In the genomic region with DNA sequence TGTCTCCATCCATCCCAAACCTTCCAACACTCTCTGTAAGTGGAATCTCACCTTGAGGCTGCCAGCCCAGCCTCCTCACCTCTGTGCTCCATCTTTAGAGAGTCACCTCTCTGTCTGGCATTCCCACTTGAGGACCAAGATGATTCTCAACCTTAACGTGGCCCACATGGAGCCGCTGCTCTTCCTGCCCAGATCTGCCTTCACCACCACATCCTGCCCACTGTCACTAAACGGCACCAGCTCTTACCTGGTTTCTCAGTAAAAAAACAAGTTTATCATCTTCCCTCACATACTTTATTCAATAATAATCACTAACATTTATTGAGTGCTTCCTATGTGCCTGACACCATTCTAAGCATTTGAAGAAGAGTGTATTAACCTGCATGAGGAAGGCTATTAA, we compare ENCODE assay signal across 17 cellular contexts.
A peak's percentile ranks its signal among the peaks of the same experiment; 100 is the strongest.
DNase-seq lines count a peak whose midpoint lies in the region; ATAC-seq and TF ChIP-seq lines count a peak whose summit lies in the region.
"Had no signal": no experiment of that assay in that cellular context is flagged by ENCODE, and none has a peak within 500 bp of the region (broad histone marks: within the 10 kb centered on the region; RNA-seq: fewer than 3 reads in every experiment).

No MANE protein-coding gene starts in this region.

- ATAC-seq in CD4-positive, CD25-positive, alpha-beta regulatory T cell (ENCODE audit: low read depth in 2 of 2) = peak in 1 of 2 donors; percentile 45
- ATAC-seq in psoas muscle (no peak), upper lobe of right lung (no peak)

- peaks cover 8% of the 10 kb centered on the region for H3K4me1 ChIP-seq in CD4-positive, CD25-positive, alpha-beta regulatory T cell (ENCODE audit: control insufficient read depth, insufficient read depth, low read length, poor library complexity, severe bottlenecking)
- no peaks in the 10 kb centered on the region for H3K4me1 ChIP-seq in psoas muscle
- no peaks in the 10 kb centered on the region for H3K4me1 ChIP-seq in upper lobe of right lung
- H3K4me1 ChIP-seq: A549 had no signal

- no peaks in the 10 kb centered on the region for H3K27me3 ChIP-seq in CD4-positive, CD25-positive, alpha-beta regulatory T cell (ENCODE audit: control insufficient read depth, insufficient read depth, low read length)
- H3K27me3 ChIP-seq in psoas muscle (ENCODE audit: insufficient read depth in 3 of 3, low read length in 2 of 3) (no peaks in the 10 kb centered on the region), upper lobe of right lung (no peaks in the 10 kb centered on the region)

- H3K9me3 Mint-ChIP-seq in activated CD4-positive, alpha-beta T cell treated with anti-CD3 and anti-CD28 coated beads, Interleukin-2, amount 10 ng/mL, durations not matched to agents 7 days and 5 days = no peaks in the 10 kb centered on the region
- H3K9me3 Mint-ChIP-seq in CD4-positive, CD25-positive, alpha-beta regulatory T cell = peaks cover 0 to 2% (median 0%) of the 10 kb centered on the region in 7 donors
- H3K9me3 Mint-ChIP-seq in brain (peaks cover 0 to 4% (median 0%) of the 10 kb centered on the region in 5 experiments), nephron progenitor cell (no peaks in the 10 kb centered on the region)
- H3K9me3 Mint-ChIP-seq: CD4-positive, alpha-beta memory T cell; GM23338; HFFc6 had no signal

- CTCF ChIA-PET in activated CD4-positive, alpha-beta T cell treated with anti-CD3 and anti-CD28 coated beads, Interleukin-2, amount 10 ng/mL, durations not matched to agents 7 days and 5 days (lab: Charles Lee) = interaction anchor here (0.7 kb wide), 1 partner anchor 81 kb away, joined by 3 read pairs; no protein-coding TSS in a partner anchor

- peak; percentile 22 for DNase-seq in activated CD4-positive, alpha-beta T cell treated with anti-CD3 and anti-CD28 coated beads, Interleukin-2, amount 10 ng/mL, durations not matched to agents 7 days and 5 days
- DNase-seq in activated CD4-positive, alpha-beta T cell treated with anti-CD3 and anti-CD28 coated beads for 4 hours = no peak
- DNase-seq in CD4-positive, CD25-positive, alpha-beta regulatory T cell = peak in 1 of 3 donors; percentile 42
- no peak for DNase-seq in nephron progenitor cell
- no peak for DNase-seq in psoas muscle
- no peak for DNase-seq in upper lobe of right lung
- no peak for DNase-seq in DMS79 (lab: John Stamatoyannopoulos, UW)
- DNase-seq: AML-193; CD4-positive, alpha-beta memory T cell; GDM1; HFFc6 had no signal

- no peak overlapping the region for H3K4me3 Mint-ChIP-seq in activated CD4-positive, alpha-beta T cell treated with anti-CD3 and anti-CD28 coated beads, Interleukin-2, amount 10 ng/mL, durations not matched to agents 7 days and 5 days
- H3K4me3 Mint-ChIP-seq in CD4-positive, CD25-positive, alpha-beta regulatory T cell = peak overlapping the region in 1 of 4 donors; percentile 6
- H3K4me3 Mint-ChIP-seq in brain (no peak overlapping the region), nephron progenitor cell (no peak overlapping the region)
- H3K4me3 Mint-ChIP-seq: GM23338, HFFc6 had no signal

- H3K4me1 Mint-ChIP-seq in activated CD4-positive, alpha-beta T cell treated with anti-CD3 and anti-CD28 coated beads, Interleukin-2, amount 10 ng/mL, durations not matched to agents 7 days and 5 days = peaks cover 14% of the 10 kb centered on the region
- H3K4me1 Mint-ChIP-seq in CD4-positive, CD25-positive, alpha-beta regulatory T cell = peaks cover 0 to 9% (median 8%) of the 10 kb centered on the region in 4 donors
- H3K4me1 Mint-ChIP-seq in brain (peaks cover 59% of the 10 kb centered on the region), nephron progenitor cell (peaks cover 7% of the 10 kb centered on the region)

- POLR2A ChIA-PET in activated CD4-positive, alpha-beta T cell treated with anti-CD3 and anti-CD28 coated beads, Interleukin-2, amount 10 ng/mL, durations not matched to agents 7 days and 5 days (lab: Charles Lee) = no interaction called here

- no peaks in the 10 kb centered on the region for H3K36me3 Mint-ChIP-seq in activated CD4-positive, alpha-beta T cell treated with anti-CD3 and anti-CD28 coated beads, Interleukin-2, amount 10 ng/mL, durations not matched to agents 7 days and 5 days (ENCODE audit: low read depth)
- no peaks in the 10 kb centered on the region for H3K36me3 Mint-ChIP-seq in CD4-positive, CD25-positive, alpha-beta regulatory T cell
- H3K36me3 Mint-ChIP-seq in brain (peaks cover 32% of the 10 kb centered on the region), nephron progenitor cell (ENCODE audit: low read depth) (peaks cover 7% of the 10 kb centered on the region)
- H3K36me3 Mint-ChIP-seq: CD4-positive, alpha-beta memory T cell had no signal

- intact Hi-C loops in psoas muscle (cut with DNase I) = loop anchor here (5.0 to 10.0 kb wide), 3 partner anchors 240 to 492 kb away; no protein-coding TSS in a partner anchor
- intact Hi-C loops in upper lobe of right lung (cut with DNase I) = loop anchor here (10.0 kb wide), 1 partner anchor 80 kb away; a partner anchor contains a TSS

- H3K27ac Mint-ChIP-seq in activated CD4-positive, alpha-beta T cell treated with anti-CD3 and anti-CD28 coated beads, Interleukin-2, amount 10 ng/mL, durations not matched to agents 7 days and 5 days = peak overlapping the region; percentile 4
- peak overlapping the region in 2 of 3 donors; percentile 21 to 56 for H3K27ac Mint-ChIP-seq in CD4-positive, CD25-positive, alpha-beta regulatory T cell
- peak overlapping the region in 3 of 5 experiments; percentile 20 to 72 (median 45) for H3K27ac Mint-ChIP-seq in brain
- peak overlapping the region; percentile 8 for H3K27ac Mint-ChIP-seq in nephron progenitor cell
- H3K27ac Mint-ChIP-seq: CD4-positive, alpha-beta memory T cell; GM23338; HFFc6 had no signal

- H3K36me3 ChIP-seq in CD4-positive, CD25-positive, alpha-beta regulatory T cell (ENCODE audit: control insufficient read depth, insufficient read depth, low read length) = no peaks in the 10 kb centered on the region
- no peaks in the 10 kb centered on the region for H3K36me3 ChIP-seq in psoas muscle (ENCODE audit: insufficient read depth in 1 of 2, low read depth in 1 of 2)
- H3K36me3 ChIP-seq in upper lobe of right lung = no peaks in the 10 kb centered on the region

- peak overlapping the region; percentile 6 for H3K27ac ChIP-seq in CD4-positive, CD25-positive, alpha-beta regulatory T cell (ENCODE audit: insufficient read depth, low read length, poor library complexity, severe bottlenecking)
- H3K27ac ChIP-seq in psoas muscle (no peak overlapping the region), upper lobe of right lung (no peak overlapping the region)
- H3K27ac ChIP-seq: 22Rv1, A549, C4-2B, HL-60 had no signal

- H3K27me3 Mint-ChIP-seq in activated CD4-positive, alpha-beta T cell treated with anti-CD3 and anti-CD28 coated beads, Interleukin-2, amount 10 ng/mL, durations not matched to agents 7 days and 5 days = no peaks in the 10 kb centered on the region
- H3K27me3 Mint-ChIP-seq in CD4-positive, CD25-positive, alpha-beta regulatory T cell = peaks cover 4% of the 10 kb centered on the region
- no peaks in the 10 kb centered on the region for H3K27me3 Mint-ChIP-seq in brain
- H3K27me3 Mint-ChIP-seq in nephron progenitor cell (ENCODE audit: low read depth, poor library complexity) = peaks cover 5% of the 10 kb centered on the region
- H3K27me3 Mint-ChIP-seq: CD4-positive, alpha-beta memory T cell had no signal

- 45 to 67% (median 45%) methylated on average over 3 of the region's 3 CpGs for WGBS in psoas muscle, 3 donors

- no peak overlapping the region for H3K4me3 ChIP-seq in CD4-positive, CD25-positive, alpha-beta regulatory T cell (ENCODE audit: low read depth, low read length)
- no peak overlapping the region for H3K4me3 ChIP-seq in psoas muscle
- H3K4me3 ChIP-seq in upper lobe of right lung = no peak overlapping the region
- H3K4me3 ChIP-seq: A549, GM23338 had no signal

- TF ChIP-seq CTCF in brain (conservative IDR thresholded peaks at IDR 0.05) (no peak), nephron progenitor cell (IDR thresholded peaks at IDR 0.05) (no peak), psoas muscle (IDR thresholded peaks at IDR 0.05) (no peak), upper lobe of right lung (IDR thresholded peaks at IDR 0.05) (no peak)

- H3K9me3 ChIP-seq in CD4-positive, CD25-positive, alpha-beta regulatory T cell (ENCODE audit: control insufficient read depth in 2 of 2, low read length in 2 of 2) = no peaks in the 10 kb centered on the region
- H3K9me3 ChIP-seq in psoas muscle (no peaks in the 10 kb centered on the region), upper lobe of right lung (no peaks in the 10 kb centered on the region)
